ENCODE assay signal across 16 cellular contexts in genomic region chrX:149908308-149908707, GRCh38.
A peak's percentile ranks its signal among the peaks of the same experiment; 100 is the strongest.
DNase-seq lines count a peak whose midpoint lies in the region; ATAC-seq and TF ChIP-seq lines count a peak whose summit lies in the region.
"Had no signal": no experiment of that assay in that cellular context is flagged by ENCODE, and none has a peak within 500 bp of the region (broad histone marks: within the 10 kb centered on the region; RNA-seq: fewer than 3 reads in every experiment).

No MANE protein-coding gene starts in this region.

- ATAC-seq in GM18519 (IDR thresholded peaks at IDR 0.05; ENCODE audit: low FRiP score, unreplicated experiment) (peak; percentile 79), GM21423 (IDR thresholded peaks at IDR 0.05; ENCODE audit: unreplicated experiment) (peak; percentile 66), HG02885 (IDR thresholded peaks at IDR 0.05; ENCODE audit: poor library complexity, unreplicated experiment) (peak; percentile 58), HG03558 (IDR thresholded peaks at IDR 0.05; ENCODE audit: extremely low read depth, unreplicated experiment) (peak; percentile 35)
- ATAC-seq: SK-N-SH treated with all-trans-retinoic acid at 6 μM for 48 hours had no signal

- no peaks in the 10 kb centered on the region for H3K36me3 ChIP-seq in effector memory CD4-positive, alpha-beta T cell (ENCODE audit: control insufficient read depth, insufficient read depth, low read length)
- H3K36me3 ChIP-seq: cardiac muscle cell had no signal

- H3K27me3 ChIP-seq in effector memory CD4-positive, alpha-beta T cell (replicated peaks; ENCODE audit: control insufficient read depth, insufficient read depth, low read length, poor library complexity, severe bottlenecking), result no peaks in the 10 kb centered on the region
- H3K27me3 ChIP-seq: cardiac muscle cell had no signal

- H3K4me3 ChIP-seq in effector memory CD4-positive, alpha-beta T cell (ENCODE audit: insufficient read depth, low read depth, low read length, poor library complexity, severe bottlenecking), result no peak overlapping the region
- H3K4me3 ChIP-seq: cardiac muscle cell had no signal

- H3K4me1 ChIP-seq in effector memory CD4-positive, alpha-beta T cell (ENCODE audit: control insufficient read depth, insufficient read depth, low read length, poor library complexity, severe bottlenecking), result no peaks in the 10 kb centered on the region

- no peak for TF ChIP-seq CTCF in GM10266 (IDR thresholded peaks at IDR 0.05; ENCODE audit: control insufficient read depth, insufficient read depth, low read depth, missing control alignments)

- no peak overlapping the region for H3K27ac ChIP-seq in effector memory CD4-positive, alpha-beta T cell (ENCODE audit: insufficient read depth, low read length, poor library complexity, severe bottlenecking)
- H3K27ac ChIP-seq: cardiac muscle cell had no signal

- no peaks in the 10 kb centered on the region for H3K9me3 ChIP-seq in effector memory CD4-positive, alpha-beta T cell (ENCODE audit: control insufficient read depth, low read length)

- DNase-seq in GM10266 (ENCODE audit: extremely low spot score) (no peak), Kasumi-1 (lab: John Stamatoyannopoulos, UW) (no peak)
- no peak for DNase-seq in effector memory CD4-positive, alpha-beta T cell
- no peak for DNase-seq in activated naive CD4-positive, alpha-beta T cell (lab: John Stamatoyannopoulos, UW)
- DNase-seq: activated CD4-positive, alpha-beta T cell treated with anti-CD3 and anti-CD28 coated beads, Interleukin-2, amount 10 ng/mL, durations not matched to agents 7 days and 5 days; CD8-positive, alpha-beta memory T cell; effector CD4-positive, alpha-beta T cell; islet precursor cell; NCI-H2029; NCI-H524 had no signal
